ENCODE assay signal across 17 cellular contexts in genomic region chr10:120262857-120263547, GRCh38.
DNase-seq lines count a peak whose midpoint lies in the region; ATAC-seq and TF ChIP-seq lines count a peak whose summit lies in the region.
"Had no signal": no experiment of that assay in that cellular context is flagged by ENCODE, and none has a peak within 500 bp of the region (broad histone marks: within the 10 kb centered on the region; RNA-seq: fewer than 3 reads in every experiment).

No MANE protein-coding gene starts in this region.

- peak; percentile 71 for ATAC-seq in GM19395 (IDR thresholded peaks at IDR 0.05; ENCODE audit: unreplicated experiment)
- ATAC-seq in HG02973 (IDR thresholded peaks at IDR 0.05; ENCODE audit: unreplicated experiment): peak; percentile 97
- ATAC-seq in naive thymus-derived CD8-positive, alpha-beta T cell: no peak
- ATAC-seq: body of pancreas had no signal

- DNase-seq in AG10803 (ENCODE audit: low read depth): peak; percentile 13
- peak; percentile 11 for DNase-seq in RWPE1 (ENCODE audit: low spot score)
- DNase-seq in testis: no peak
- DNase-seq in posterior vena cava (ENCODE audit: low spot score): no peak
- no peak for DNase-seq in naive thymus-derived CD8-positive, alpha-beta T cell
- DNase-seq in DMS79 treated with DMSO at 0.1 percent for 48 hours (lab: John Stamatoyannopoulos, UW): no peak
- DNase-seq: activated CD4-positive, alpha-beta T cell treated with anti-CD3 and anti-CD28 coated beads for 48 hours; body of pancreas; DMS153; IMR-90; mesendoderm; NCI-H1694 treated with DMSO at 0.1 percent for 48 hours; NK-92 treated with Interleukin-12 subunit alpha and Interleukin-12 subunit beta, amount 100 ng/mL, for 24 hours had no signal

- no peaks in the 10 kb centered on the region for H3K4me1 Mint-ChIP-seq in naive thymus-derived CD8-positive, alpha-beta T cell

- no peaks in the 10 kb centered on the region for H3K36me3 ChIP-seq in testis (ENCODE audit: low read depth, missing control alignments)

- H3K4me1 ChIP-seq in testis: no peaks in the 10 kb centered on the region

- no peak for TF ChIP-seq CTCF in AG10803 (conservative IDR thresholded peaks at IDR 0.05; ENCODE audit: low read length)
- TF ChIP-seq CTCF in RWPE1 (conservative IDR thresholded peaks at IDR 0.05; ENCODE audit: low read depth): no peak
- TF ChIP-seq CTCF in testis (IDR thresholded peaks at IDR 0.05): no peak

- H3K36me3 Mint-ChIP-seq in naive thymus-derived CD8-positive, alpha-beta T cell: no peaks in the 10 kb centered on the region
- H3K36me3 Mint-ChIP-seq: type B pancreatic cell had no signal

- no peaks in the 10 kb centered on the region for H3K9me3 ChIP-seq in testis
- H3K9me3 ChIP-seq: body of pancreas had no signal

- H3K4me3 Mint-ChIP-seq in naive thymus-derived CD8-positive, alpha-beta T cell: no peak overlapping the region
- H3K4me3 Mint-ChIP-seq: activated T-helper 1 cell treated with anti-CD3 and anti-CD28 coated beads, Interleukin-12 subunit alpha, Interleukin-12 subunit beta, Interleukin-2, Interleukin-4 antibody, amounts not matched to agents 30 ng/mL and 10 ng/mL and 1 ng/mL, durations not matched to agents 14 hours and 24 hours and 36 hours; type B pancreatic cell had no signal

- H3K27ac ChIP-seq in RWPE1 (no peak overlapping the region), testis (no peak overlapping the region)
- H3K27ac ChIP-seq: body of pancreas had no signal

- no peak for TF ChIP-seq POLR2A in testis (IDR thresholded peaks at IDR 0.05)

- WGBS in testis, 2 donors: 88 to 92% methylated on average over 1 of the region's 1 CpG

- no peaks in the 10 kb centered on the region for H3K27me3 ChIP-seq in testis
- H3K27me3 ChIP-seq: body of pancreas had no signal

- H3K4me3 ChIP-seq in AG10803 (ENCODE audit: low read length) (no peak overlapping the region), testis (no peak overlapping the region)
- H3K4me3 ChIP-seq: body of pancreas had no signal

- no peak overlapping the region for H3K27ac Mint-ChIP-seq in naive thymus-derived CD8-positive, alpha-beta T cell
- H3K27ac Mint-ChIP-seq: activated T-helper 1 cell treated with anti-CD3 and anti-CD28 coated beads, Interleukin-12 subunit alpha, Interleukin-12 subunit beta, Interleukin-2, Interleukin-4 antibody, amounts not matched to agents 30 ng/mL and 10 ng/mL and 1 ng/mL, durations not matched to agents 14 hours and 24 hours and 36 hours; type B pancreatic cell had no signal

- intact Hi-C loops in testis (cut with DNase I; ENCODE audit: low total_unique reads): no loop called here
- intact Hi-C loops in posterior vena cava (cut with DNase I): no loop called here

- peaks cover 10 to 30% (median 14%) of the 10 kb centered on the region in 5 donors for H3K27me3 Mint-ChIP-seq in naive thymus-derived CD8-positive, alpha-beta T cell

- POLR2A ChIA-PET in RWPE1 (lab: Yijun Ruan, JAX; ENCODE audit: low non-redundant PET): no interaction called here
- POLR2A ChIA-PET in naive thymus-derived CD8-positive, alpha-beta T cell (lab: Charles Lee): no interaction called here

- CTCF ChIA-PET in RWPE1 (lab: Yijun Ruan, JAX): no interaction called here

- H3K9me3 Mint-ChIP-seq in naive thymus-derived CD8-positive, alpha-beta T cell: peaks cover 0 to 5% (median 0%) of the 10 kb centered on the region in 9 donors
- H3K9me3 Mint-ChIP-seq: activated T-helper 1 cell treated with anti-CD3 and anti-CD28 coated beads, Interleukin-12 subunit alpha, Interleukin-12 subunit beta, Interleukin-2, Interleukin-4 antibody, amounts not matched to agents 30 ng/mL and 10 ng/mL and 1 ng/mL, durations not matched to agents 14 hours and 24 hours and 36 hours; type B pancreatic cell had no signal

Comparison
In these comparisons a context has a peak if more than half of its experiments do, and no peak if none do; other contexts are left out.
1. DNase-seq: peak in AG10803 (single experiment) and RWPE1 (single experiment); none in testis (single experiment), posterior vena cava (single experiment), naive thymus-derived CD8-positive, alpha-beta T cell (0 of 10) and DMS79 treated with DMSO at 0.1 percent for 48 hours (single experiment).
2. ATAC-seq: peak in GM19395 (single experiment) and HG02973 (single experiment); none in naive thymus-derived CD8-positive, alpha-beta T cell (0 of 2).